Comparison of ENCODE assay signal across 11 cellular contexts in genomic region chr9:137310190-137311052, GRCh38. TPM values are rescaled to one million over a fixed set of nuclear protein-coding genes. Genes with fewer than 3 reads are reported as not detected.
A peak's percentile ranks its signal among the peaks of the same experiment; 100 is the strongest.
DNase-seq lines count a peak whose midpoint lies in the region; ATAC-seq and TF ChIP-seq lines count a peak whose summit lies in the region.
"Had no signal": no experiment of that assay in that cellular context is flagged by ENCODE, and none has a peak within 500 bp of the region (broad histone marks: within the 10 kb centered on the region; RNA-seq: fewer than 3 reads in every experiment).

No MANE protein-coding gene starts in this region.

- peaks cover 7% of the 10 kb centered on the region for H3K27me3 Mint-ChIP-seq in GM23338 (ENCODE audit: insufficient read depth, low read depth, poor library complexity)

- no peaks in the 10 kb centered on the region for H3F3A ChIP-seq in GM23338 (replicated peaks; ENCODE audit: low read depth)

- H3K27ac ChIP-seq in GM23338 (ENCODE audit: low read depth): no peak overlapping the region
- H3K27ac ChIP-seq in RWPE2 (ENCODE audit: poor library complexity, severe bottlenecking): no peak overlapping the region
- H3K27ac ChIP-seq: cardiac muscle cell had no signal

- H3K36me3 Mint-ChIP-seq in GM23338 (ENCODE audit: low read depth): no peaks in the 10 kb centered on the region
- H3K36me3 Mint-ChIP-seq: CD8-positive, alpha-beta T cell had no signal

- TF ChIP-seq CTCF in GM23338 (conservative IDR thresholded peaks at IDR 0.05; ENCODE audit: low read depth in 2 of 2) (no peak), RWPE2 (IDR thresholded peaks at IDR 0.05; ENCODE audit: poor library complexity, severe bottlenecking) (no peak)

- H3K79me2 ChIP-seq in GM23338 (replicated peaks; ENCODE audit: insufficient read depth): no peaks in the 10 kb centered on the region

- peaks cover 11% of the 10 kb centered on the region for H3K4me1 Mint-ChIP-seq in GM23338

- no peaks in the 10 kb centered on the region for H3K9me2 ChIP-seq in GM23338 (ENCODE audit: insufficient read depth)

- no peak overlapping the region for H3K4me3 ChIP-seq in GM23338
- no peak overlapping the region for H3K4me3 ChIP-seq in RWPE2 (ENCODE audit: severe bottlenecking)
- H3K4me3 ChIP-seq: cardiac muscle cell had no signal

- DNase-seq in AG08396 (ENCODE audit: low spot score): peak; percentile 8
- no peak for DNase-seq in GM23338 (ENCODE audit: low spot score)
- DNase-seq in RWPE2 (ENCODE audit: low spot score): peak; percentile 69
- DNase-seq in left colon: peak; percentile 75 to 86
- no peak for DNase-seq in kidney glomerular epithelial cell (lab: John Stamatoyannopoulos, UW)
- DNase-seq in Ammon's horn (ENCODE audit: low spot score): no peak
- no peak for DNase-seq in NCI-H446 (lab: John Stamatoyannopoulos, UW)
- DNase-seq: NCI-H1105 treated with DMSO at 0.1 percent for 48 hours had no signal

- no peak overlapping the region for H3K27ac Mint-ChIP-seq in GM23338
- H3K27ac Mint-ChIP-seq: CD8-positive, alpha-beta T cell had no signal

- H3K27me3 ChIP-seq in GM23338 (ENCODE audit: insufficient read depth) (no peaks in the 10 kb centered on the region), RWPE2 (ENCODE audit: insufficient read depth, poor library complexity, severe bottlenecking) (no peaks in the 10 kb centered on the region)
- H3K27me3 ChIP-seq: cardiac muscle cell had no signal

- no peak overlapping the region for H2AFZ ChIP-seq in GM23338

- intact Hi-C loops in left colon (cut with DNase I, micrococcal nuclease): loop anchor here in 1 of 2 donors (10.0 kb wide), 1 partner anchor 94 kb away; no protein-coding TSS in a partner anchor

- no peaks in the 10 kb centered on the region for H3K9me3 Mint-ChIP-seq in GM23338
- H3K9me3 Mint-ChIP-seq: CD8-positive, alpha-beta T cell had no signal

- no peak overlapping the region for H3K4me3 Mint-ChIP-seq in GM23338
- H3K4me3 Mint-ChIP-seq: CD8-positive, alpha-beta T cell had no signal

- ATAC-seq in GM23338 (peak; percentile 4; the same call in 1 of the 3 replicates), RWPE2 (ENCODE audit: low read depth) (no peak), left colon (peak; percentile 46), GM18511 (IDR thresholded peaks at IDR 0.05; ENCODE audit: unreplicated experiment) (no peak)

- no peak overlapping the region for H3K4me2 ChIP-seq in GM23338

- H3K4me1 ChIP-seq in GM23338 (ENCODE audit: insufficient read depth) (peaks cover 9% of the 10 kb centered on the region; the same call in 1 of the 2 replicates), RWPE2 (ENCODE audit: insufficient read depth, poor library complexity, severe bottlenecking) (peaks cover 18% of the 10 kb centered on the region)

- H3K36me3 ChIP-seq in GM23338 (ENCODE audit: insufficient read depth) (no peaks in the 10 kb centered on the region), RWPE2 (ENCODE audit: low read depth) (no peaks in the 10 kb centered on the region)
- H3K36me3 ChIP-seq: cardiac muscle cell had no signal

- H3K9me3 ChIP-seq in RWPE2 (ENCODE audit: severe bottlenecking): no peaks in the 10 kb centered on the region

- no peaks in the 10 kb centered on the region for H4K20me1 ChIP-seq in GM23338 (replicated peaks; ENCODE audit: insufficient read depth)

TF ChIP-seq in GM23338, 12 proteins besides CTCF, POLR2A, EP300 and RAD21:
- no peak for TF ChIP-seq REST (IDR thresholded peaks at IDR 0.05; ENCODE audit: unreplicated experiment)
- no peak for TF ChIP-seq ETS1 (IDR thresholded peaks at IDR 0.05)
- TF ChIP-seq ZNF331 (CRISPR knock-in tag; IDR thresholded peaks at IDR 0.05; ENCODE audit: low read depth): no peak
- TF ChIP-seq JUNB (IDR thresholded peaks at IDR 0.05; ENCODE audit: unreplicated experiment): no peak
- TF ChIP-seq CREB1 (CRISPR knock-in tag; IDR thresholded peaks at IDR 0.05; ENCODE audit: low read depth): no peak
- no peak for TF ChIP-seq NANOG (IDR thresholded peaks at IDR 0.05; ENCODE audit: borderline replicate concordance)
- no peak for TF ChIP-seq STAT1 (IDR thresholded peaks at IDR 0.05; ENCODE audit: unreplicated experiment)
- TF ChIP-seq EZH2phosphoT487 (IDR thresholded peaks at IDR 0.05; ENCODE audit: unreplicated experiment): no peak

RNA-seq across cellular contexts. Expression of gene NRARP, which starts 8.3 kb away (rescaled TPM):
- total RNA-seq in GM23338 (2014; rRNA removed; shearing (Covaris generic)): 39.0 and 55.1 TPM in 2 replicates
- polyA plus RNA-seq in GM23338 (2016; fragmentation: Nextera tagmentation; extraction: Ambion mirVana): 4.0 and 4.8 TPM in 2 replicates
- 100 to 1,000 TPM; 163 to 181 TPM for total RNA-seq in left colon

RNA-seq across cellular contexts. Expression of gene TOR4A, which starts 32.9 kb away (rescaled TPM):
- 14.4 and 19.0 TPM in 2 replicates for total RNA-seq in GM23338 (2014; rRNA removed; shearing (Covaris generic))
- 2.0 and 2.1 TPM in 2 replicates for polyA plus RNA-seq in GM23338 (2016; fragmentation: Nextera tagmentation; extraction: Ambion mirVana)
- total RNA-seq in left colon: 10 to 100 TPM; 59.3 to 60.8 TPM

RNA-seq across cellular contexts. Expression of gene NELFB, which starts 55.3 kb away (rescaled TPM):
- 79.5 and 97.3 TPM in 2 replicates for total RNA-seq in GM23338 (2014; rRNA removed; shearing (Covaris generic))
- 30.0 and 31.2 TPM in 2 replicates for polyA plus RNA-seq in GM23338 (2016; fragmentation: Nextera tagmentation; extraction: Ambion mirVana)
- 10 to 100 TPM; 61.6 to 70.3 TPM for total RNA-seq in left colon

RNA-seq across cellular contexts. Expression of gene STPG3, which starts 59.3 kb away (rescaled TPM):
- not detected in 2 replicates for total RNA-seq in GM23338 (2014; rRNA removed; shearing (Covaris generic))
- not detected in 2 replicates for polyA plus RNA-seq in GM23338 (2016; fragmentation: Nextera tagmentation; extraction: Ambion mirVana)
- total RNA-seq in left colon: not detected

Comparison
In these comparisons a context has a peak if more than half of its experiments do, and no peak if none do; other contexts are left out.
1. DNase-seq: peak in AG08396 (single experiment), RWPE2 (single experiment) and left colon (2 of 2); none in GM23338 (single experiment), kidney glomerular epithelial cell (single experiment), Ammon's horn (single experiment) and NCI-H446 (0 of 2).
2. ATAC-seq: peak in GM23338 (single experiment) and left colon (single experiment); none in RWPE2 (single experiment) and GM18511 (single experiment).